8 cellular contexts compared by ENCODE assay signal in genomic region chr2:61178603-61179545, GRCh38. TPM values are rescaled to one million over a fixed set of nuclear protein-coding genes. Genes with fewer than 3 reads are reported as not detected.
DNase-seq lines count a peak whose midpoint lies in the region; ATAC-seq and TF ChIP-seq lines count a peak whose summit lies in the region.

No MANE protein-coding gene starts in this region.

- peak overlapping the region; percentile 69 for H3K4me3 ChIP-seq in CD4-positive, CD25-positive, alpha-beta regulatory T cell (ENCODE audit: low read depth, low read length)
- H3K4me3 ChIP-seq in brain microvascular endothelial cell (ENCODE audit: low read depth, low read length) (peak overlapping the region; percentile 68), muscle layer of duodenum (ENCODE audit: low read depth in 1 of 2, low read length in 2 of 2) (peak overlapping the region; percentile 73 to 75)

- in situ Hi-C loops in brain microvascular endothelial cell (cut with HindIII; ENCODE audit: low pct_ligation_motif_present, low sequenced_read_pairs): no loop called here

- no peaks in the 10 kb centered on the region for H3K27me3 ChIP-seq in CD4-positive, CD25-positive, alpha-beta regulatory T cell (ENCODE audit: control insufficient read depth, insufficient read depth, low read length)
- no peaks in the 10 kb centered on the region for H3K27me3 ChIP-seq in brain microvascular endothelial cell (replicated peaks)
- H3K27me3 ChIP-seq in muscle layer of duodenum (ENCODE audit: low read depth, low read length): no peaks in the 10 kb centered on the region

- peaks cover 5% of the 10 kb centered on the region for H3K27me3 Mint-ChIP-seq in CD4-positive, CD25-positive, alpha-beta regulatory T cell
- no peaks in the 10 kb centered on the region for H3K27me3 Mint-ChIP-seq in IgD-negative memory B cell

- ATAC-seq in CD4-positive, CD25-positive, alpha-beta regulatory T cell (ENCODE audit: low read depth in 2 of 2): no peak
- ATAC-seq in HG02938 (IDR thresholded peaks at IDR 0.05; ENCODE audit: unreplicated experiment): no peak

- no peaks in the 10 kb centered on the region for H3K9me3 Mint-ChIP-seq in CD4-positive, CD25-positive, alpha-beta regulatory T cell
- no peaks in the 10 kb centered on the region for H3K9me3 Mint-ChIP-seq in IgD-negative memory B cell

- peaks cover 56% of the 10 kb centered on the region for H3K4me1 ChIP-seq in CD4-positive, CD25-positive, alpha-beta regulatory T cell (ENCODE audit: control insufficient read depth, insufficient read depth, low read length, poor library complexity, severe bottlenecking)
- peaks cover 32 to 39% of the 10 kb centered on the region in 2 donors for H3K4me1 ChIP-seq in muscle layer of duodenum (ENCODE audit: control insufficient read depth in 1 of 2, insufficient read depth in 2 of 2, low read length in 2 of 2)

- H3K4me3 Mint-ChIP-seq in CD4-positive, CD25-positive, alpha-beta regulatory T cell: peak overlapping the region; percentile 89 to 94 (median 92)
- H3K4me3 Mint-ChIP-seq in IgD-negative memory B cell: peak overlapping the region; percentile 92 to 98 (median 96)

- peak overlapping the region; percentile 95 for H3K27ac ChIP-seq in CD4-positive, CD25-positive, alpha-beta regulatory T cell (ENCODE audit: insufficient read depth, low read length, poor library complexity, severe bottlenecking)
- H3K27ac ChIP-seq in brain microvascular endothelial cell: peak overlapping the region; percentile 36
- peak overlapping the region; percentile 92 for H3K27ac ChIP-seq in muscle layer of duodenum (ENCODE audit: low read length)

- peaks cover 0 to 74% (median 51%) of the 10 kb centered on the region in 4 donors for H3K4me1 Mint-ChIP-seq in CD4-positive, CD25-positive, alpha-beta regulatory T cell
- H3K4me1 Mint-ChIP-seq in IgD-negative memory B cell: peaks cover 17 to 48% (median 33%) of the 10 kb centered on the region in 3 donors

- peak overlapping the region; percentile 94 to 98 (median 98) for H3K27ac Mint-ChIP-seq in CD4-positive, CD25-positive, alpha-beta regulatory T cell
- peak overlapping the region; percentile 92 to 98 (median 97) for H3K27ac Mint-ChIP-seq in IgD-negative memory B cell

- DNase-seq in CD4-positive, CD25-positive, alpha-beta regulatory T cell: peak in 1 of 3 donors; percentile 36
- DNase-seq in brain microvascular endothelial cell: no peak
- no peak for DNase-seq in COR-L47 (lab: John Stamatoyannopoulos, UW)
- DNase-seq in NCI-H1048 (lab: John Stamatoyannopoulos, UW): no peak
- DNase-seq in kidney glomerular epithelial cell (lab: John Stamatoyannopoulos, UW): no peak

- H3K9me3 ChIP-seq in CD4-positive, CD25-positive, alpha-beta regulatory T cell (ENCODE audit: control insufficient read depth in 2 of 2, low read length in 2 of 2): no peaks in the 10 kb centered on the region
- no peaks in the 10 kb centered on the region for H3K9me3 ChIP-seq in muscle layer of duodenum (ENCODE audit: control insufficient read depth in 1 of 2, low read length in 2 of 2)

- TF ChIP-seq CTCF in brain microvascular endothelial cell (IDR thresholded peaks at IDR 0.05; ENCODE audit: low read depth, low read length, missing control alignments): no peak

- peaks cover 37% of the 10 kb centered on the region for H3K36me3 Mint-ChIP-seq in CD4-positive, CD25-positive, alpha-beta regulatory T cell
- peaks cover 2% of the 10 kb centered on the region for H3K36me3 Mint-ChIP-seq in IgD-negative memory B cell

- peaks cover 35% of the 10 kb centered on the region for H3K36me3 ChIP-seq in CD4-positive, CD25-positive, alpha-beta regulatory T cell (ENCODE audit: control insufficient read depth, insufficient read depth, low read length)
- H3K36me3 ChIP-seq in brain microvascular endothelial cell (replicated peaks) (peaks cover 20% of the 10 kb centered on the region), muscle layer of duodenum (ENCODE audit: control insufficient read depth in 1 of 2, insufficient read depth in 2 of 2, low read length in 2 of 2) (peaks cover 15 to 27% of the 10 kb centered on the region in 2 donors)

RNA-seq across cellular contexts. Expression of gene C2orf74, which starts 16.9 kb away (rescaled TPM):
- total RNA-seq in CD4-positive, CD25-positive, alpha-beta regulatory T cell: 7.6 TPM
- polyA plus RNA-seq in CD4-positive, CD25-positive, alpha-beta regulatory T cell: 10 to 100 TPM; 35.1 to 49.8 (median 44.8) TPM
- 40.9 TPM for polyA plus RNA-seq in IgD-negative memory B cell

Comparison
In these comparisons a context has a peak if more than half of its experiments do, and no peak if none do; other contexts are left out.
1. H3K27ac ChIP-seq: peak in every context shown above with its lines; median percentile 95 in CD4-positive, CD25-positive, alpha-beta regulatory T cell; 92 in muscle layer of duodenum; 36 in brain microvascular endothelial cell.